In the genomic region with DNA sequence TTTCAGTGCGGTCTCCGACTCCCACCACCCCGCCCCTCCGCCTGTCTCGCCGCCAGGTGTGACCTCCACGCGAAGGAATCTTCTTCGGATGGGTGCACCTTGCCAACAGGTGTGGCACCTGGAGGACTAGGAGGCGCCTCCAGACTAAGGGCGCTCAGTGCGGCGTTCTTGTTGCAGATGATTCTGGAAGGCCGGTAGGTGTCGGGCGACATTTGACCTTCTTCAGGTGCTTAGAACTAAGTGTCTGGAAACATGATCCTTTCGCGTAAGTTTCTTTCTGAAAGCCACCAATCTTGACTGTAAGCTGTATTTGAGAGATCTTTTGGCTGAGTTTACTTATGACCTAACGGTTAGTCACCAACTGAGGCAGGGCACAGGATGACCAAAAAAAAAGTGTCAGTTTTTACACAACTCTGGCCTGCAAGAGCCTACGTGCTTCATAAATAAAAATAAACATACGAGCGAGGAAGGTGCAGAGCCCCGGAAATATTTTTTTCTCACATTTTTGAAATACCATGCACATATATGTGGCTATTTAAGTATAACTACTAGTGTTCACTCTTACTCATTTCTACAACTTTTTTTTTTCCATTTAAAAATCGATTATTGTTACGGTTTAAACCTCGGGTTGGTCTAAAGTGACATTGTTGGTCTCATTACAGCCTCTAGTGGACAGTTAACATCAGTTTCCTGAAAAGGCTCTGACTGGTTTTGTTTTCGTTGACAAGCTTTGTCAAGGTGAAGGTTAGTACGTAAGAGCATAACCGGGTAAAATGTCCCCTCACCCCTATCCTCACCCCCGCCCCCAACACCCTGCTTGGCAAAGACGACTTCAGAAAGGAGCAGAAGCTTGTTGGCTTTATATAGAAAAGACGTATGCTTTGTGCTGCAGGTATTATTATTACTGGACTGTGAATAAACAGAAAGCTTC, we compare ENCODE assay signal across 1 cellular context.
TF ChIP-seq lines count a peak whose summit lies in the region.

No MANE protein-coding gene starts in this region.

TF ChIP-seq in HepG2, 621 proteins besides CTCF, POLR2A, EP300 and RAD21 (continued from another document and continues in another):
- TF ChIP-seq ZNF512 (CRISPR knock-in tag; IDR thresholded peaks at IDR 0.05) (no peak), ZNF619 (CRISPR knock-in tag; IDR thresholded peaks at IDR 0.05) (no peak), NFIB (CRISPR knock-in tag; IDR thresholded peaks at IDR 0.05; ENCODE audit: borderline replicate concordance) (no peak), KAT2B (IDR thresholded peaks at IDR 0.05; ENCODE audit: borderline replicate concordance, low read depth, low read length) (peak; percentile 30; the same call in 1 of the 2 replicates), BHLHE40 (IDR thresholded peaks at IDR 0.05; ENCODE audit: low read length) (no peak), RBAK (CRISPR knock-in tag; IDR thresholded peaks at IDR 0.05) (no peak), MTA1 (CRISPR knock-in tag; IDR thresholded peaks at IDR 0.05; ENCODE audit: borderline replicate concordance) (0 out of 2 replicates have a peak, but pooled peaks have one; percentile 31), PPARG (CRISPR knock-in tag; conservative IDR thresholded peaks at IDR 0.05) (peak; percentile 47), ZKSCAN1 (IDR thresholded peaks at IDR 0.05; ENCODE audit: low read length) (no peak), TP53 (CRISPR knock-in tag; conservative IDR thresholded peaks at IDR 0.05) (no peak; the same call in 1 of the 2 replicates), ATF7-NPFF (CRISPR knock-in tag; IDR thresholded peaks at IDR 0.05; ENCODE audit: low read depth) (no peak), AGO1 (IDR thresholded peaks at IDR 0.05; ENCODE audit: low read depth, low read length, poor library complexity, severe bottlenecking) (no peak), ATF7 (IDR thresholded peaks at IDR 0.05) (no peak), ATF7 (CRISPR knock-in tag; IDR thresholded peaks at IDR 0.05) (no peak), FOXK2 (IDR thresholded peaks at IDR 0.05) (no peak), ZBTB33 (CRISPR knock-in tag; IDR thresholded peaks at IDR 0.05) (no peak), ZNF768 (CRISPR knock-in tag; IDR thresholded peaks at IDR 0.05) (no peak), POGZ (CRISPR knock-in tag; IDR thresholded peaks at IDR 0.05) (no peak), RELA (CRISPR knock-in tag; IDR thresholded peaks at IDR 0.05) (no peak), ATF5 (CRISPR knock-in tag; IDR thresholded peaks at IDR 0.05; ENCODE audit: low read depth) (no peak), ATF3 (CRISPR knock-in tag; IDR thresholded peaks at IDR 0.05) (no peak), RCOR2 (CRISPR knock-in tag; IDR thresholded peaks at IDR 0.05) (no peak), ARID2 (CRISPR knock-in tag; IDR thresholded peaks at IDR 0.05; ENCODE audit: borderline replicate concordance) (no peak), NFE2L2 (IDR thresholded peaks at IDR 0.05; ENCODE audit: low read length) (no peak), ZNF451 (CRISPR knock-in tag; IDR thresholded peaks at IDR 0.05) (no peak), NR2F2 (IDR thresholded peaks at IDR 0.05; ENCODE audit: borderline replicate concordance, low read depth) (0 out of 2 replicates have a peak, but pooled peaks have one; percentile 7), KDM4B (CRISPR knock-in tag; IDR thresholded peaks at IDR 0.05) (no peak; the same call in 1 of the 2 replicates), EED (CRISPR knock-in tag; IDR thresholded peaks at IDR 0.05) (no peak), FOSL2 (CRISPR knock-in tag; IDR thresholded peaks at IDR 0.05) (peak; percentile 48; the same call in 1 of the 2 replicates), TBX2 (CRISPR knock-in tag; IDR thresholded peaks at IDR 0.05; ENCODE audit: borderline replicate concordance) (no peak), JUND (CRISPR knock-in tag; IDR thresholded peaks at IDR 0.05) (no peak), KLF9 (CRISPR knock-in tag; IDR thresholded peaks at IDR 0.05; ENCODE audit: low read depth) (no peak)
- TF ChIP-seq, protein P1, sequence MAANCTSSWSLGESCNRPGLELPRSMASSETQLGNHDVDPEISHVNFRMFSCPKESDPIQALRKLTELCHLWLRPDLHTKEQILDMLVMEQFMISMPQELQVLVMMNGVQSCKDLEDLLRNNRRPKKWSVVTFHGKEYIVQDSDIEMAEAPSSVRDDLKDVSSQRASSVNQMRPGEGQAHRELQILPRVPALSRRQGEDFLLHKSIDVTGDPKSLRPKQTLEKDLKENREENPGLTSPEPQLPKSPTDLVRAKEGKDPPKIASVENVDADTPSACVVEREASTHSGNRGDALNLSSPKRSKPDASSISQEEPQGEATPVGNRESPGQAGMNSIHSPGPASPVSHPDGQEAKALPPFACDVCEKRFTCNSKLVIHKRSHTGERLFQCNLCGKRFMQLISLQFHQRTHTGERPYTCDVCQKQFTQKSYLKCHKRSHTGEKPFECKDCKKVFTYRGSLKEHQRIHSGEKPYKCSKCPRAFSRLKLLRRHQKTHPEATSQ (CRISPR knock-in tag; IDR thresholded peaks at IDR 0.05; ENCODE audit: borderline replicate concordance), result no peak
- TF ChIP-seq, protein P2, sequence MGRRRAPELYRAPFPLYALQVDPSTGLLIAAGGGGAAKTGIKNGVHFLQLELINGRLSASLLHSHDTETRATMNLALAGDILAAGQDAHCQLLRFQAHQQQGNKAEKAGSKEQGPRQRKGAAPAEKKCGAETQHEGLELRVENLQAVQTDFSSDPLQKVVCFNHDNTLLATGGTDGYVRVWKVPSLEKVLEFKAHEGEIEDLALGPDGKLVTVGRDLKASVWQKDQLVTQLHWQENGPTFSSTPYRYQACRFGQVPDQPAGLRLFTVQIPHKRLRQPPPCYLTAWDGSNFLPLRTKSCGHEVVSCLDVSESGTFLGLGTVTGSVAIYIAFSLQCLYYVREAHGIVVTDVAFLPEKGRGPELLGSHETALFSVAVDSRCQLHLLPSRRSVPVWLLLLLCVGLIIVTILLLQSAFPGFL (CRISPR knock-in tag; IDR thresholded peaks at IDR 0.05), result no peak
- TF ChIP-seq, protein P3, sequence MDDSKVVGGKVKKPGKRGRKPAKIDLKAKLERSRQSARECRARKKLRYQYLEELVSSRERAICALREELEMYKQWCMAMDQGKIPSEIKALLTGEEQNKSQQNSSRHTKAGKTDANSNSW (CRISPR knock-in tag; IDR thresholded peaks at IDR 0.05; ENCODE audit: borderline replicate concordance), result no peak
- TF ChIP-seq, protein P4, sequence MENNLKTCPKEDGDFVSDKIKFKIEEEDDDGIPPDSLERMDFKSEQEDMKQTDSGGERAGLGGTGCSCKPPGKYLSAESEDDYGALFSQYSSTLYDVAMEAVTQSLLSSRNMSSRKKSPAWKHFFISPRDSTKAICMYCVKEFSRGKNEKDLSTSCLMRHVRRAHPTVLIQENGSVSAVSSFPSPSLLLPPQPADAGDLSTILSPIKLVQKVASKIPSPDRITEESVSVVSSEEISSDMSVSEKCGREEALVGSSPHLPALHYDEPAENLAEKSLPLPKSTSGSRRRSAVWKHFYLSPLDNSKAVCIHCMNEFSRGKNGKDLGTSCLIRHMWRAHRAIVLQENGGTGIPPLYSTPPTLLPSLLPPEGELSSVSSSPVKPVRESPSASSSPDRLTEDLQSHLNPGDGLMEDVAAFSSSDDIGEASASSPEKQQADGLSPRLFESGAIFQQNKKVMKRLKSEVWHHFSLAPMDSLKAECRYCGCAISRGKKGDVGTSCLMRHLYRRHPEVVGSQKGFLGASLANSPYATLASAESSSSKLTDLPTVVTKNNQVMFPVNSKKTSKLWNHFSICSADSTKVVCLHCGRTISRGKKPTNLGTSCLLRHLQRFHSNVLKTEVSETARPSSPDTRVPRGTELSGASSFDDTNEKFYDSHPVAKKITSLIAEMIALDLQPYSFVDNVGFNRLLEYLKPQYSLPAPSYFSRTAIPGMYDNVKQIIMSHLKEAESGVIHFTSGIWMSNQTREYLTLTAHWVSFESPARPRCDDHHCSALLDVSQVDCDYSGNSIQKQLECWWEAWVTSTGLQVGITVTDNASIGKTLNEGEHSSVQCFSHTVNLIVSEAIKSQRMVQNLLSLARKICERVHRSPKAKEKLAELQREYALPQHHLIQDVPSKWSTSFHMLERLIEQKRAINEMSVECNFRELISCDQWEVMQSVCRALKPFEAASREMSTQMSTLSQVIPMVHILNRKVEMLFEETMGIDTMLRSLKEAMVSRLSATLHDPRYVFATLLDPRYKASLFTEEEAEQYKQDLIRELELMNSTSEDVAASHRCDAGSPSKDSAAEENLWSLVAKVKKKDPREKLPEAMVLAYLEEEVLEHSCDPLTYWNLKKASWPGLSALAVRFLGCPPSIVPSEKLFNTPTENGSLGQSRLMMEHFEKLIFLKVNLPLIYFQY (CRISPR knock-in tag; IDR thresholded peaks at IDR 0.05; ENCODE audit: borderline replicate concordance), result no peak
- TF ChIP-seq, protein P5, sequence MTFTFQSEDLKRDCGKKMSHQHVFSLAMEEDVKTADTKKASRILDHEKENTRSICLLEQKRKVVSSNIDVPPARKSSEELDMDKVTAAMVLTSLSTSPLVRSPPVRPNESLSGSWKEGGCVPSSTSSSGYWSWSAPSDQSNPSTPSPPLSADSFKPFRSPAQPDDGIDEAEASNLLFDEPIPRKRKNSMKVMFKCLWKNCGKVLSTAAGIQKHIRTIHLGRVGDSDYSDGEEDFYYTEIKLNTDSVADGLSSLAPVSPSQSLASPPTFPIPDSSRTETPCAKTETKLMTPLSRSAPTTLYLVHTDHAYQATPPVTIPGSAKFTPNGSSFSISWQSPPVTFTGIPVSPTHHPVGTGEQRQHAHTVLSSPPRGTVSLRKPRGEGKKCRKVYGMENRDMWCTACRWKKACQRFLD (CRISPR knock-in tag; IDR thresholded peaks at IDR 0.05; ENCODE audit: borderline replicate concordance), result no peak
- TF ChIP-seq, protein P6, sequence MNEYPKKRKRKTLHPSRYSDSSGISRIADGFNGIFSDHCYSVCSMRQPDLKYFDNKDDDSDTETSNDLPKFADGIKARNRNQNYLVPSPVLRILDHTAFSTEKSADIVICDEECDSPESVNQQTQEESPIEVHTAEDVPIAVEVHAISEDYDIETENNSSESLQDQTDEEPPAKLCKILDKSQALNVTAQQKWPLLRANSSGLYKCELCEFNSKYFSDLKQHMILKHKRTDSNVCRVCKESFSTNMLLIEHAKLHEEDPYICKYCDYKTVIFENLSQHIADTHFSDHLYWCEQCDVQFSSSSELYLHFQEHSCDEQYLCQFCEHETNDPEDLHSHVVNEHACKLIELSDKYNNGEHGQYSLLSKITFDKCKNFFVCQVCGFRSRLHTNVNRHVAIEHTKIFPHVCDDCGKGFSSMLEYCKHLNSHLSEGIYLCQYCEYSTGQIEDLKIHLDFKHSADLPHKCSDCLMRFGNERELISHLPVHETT (CRISPR knock-in tag; conservative IDR thresholded peaks at IDR 0.05), result no peak
